Comparison of ENCODE assay signal across 12 cellular contexts in the genomic region with DNA sequence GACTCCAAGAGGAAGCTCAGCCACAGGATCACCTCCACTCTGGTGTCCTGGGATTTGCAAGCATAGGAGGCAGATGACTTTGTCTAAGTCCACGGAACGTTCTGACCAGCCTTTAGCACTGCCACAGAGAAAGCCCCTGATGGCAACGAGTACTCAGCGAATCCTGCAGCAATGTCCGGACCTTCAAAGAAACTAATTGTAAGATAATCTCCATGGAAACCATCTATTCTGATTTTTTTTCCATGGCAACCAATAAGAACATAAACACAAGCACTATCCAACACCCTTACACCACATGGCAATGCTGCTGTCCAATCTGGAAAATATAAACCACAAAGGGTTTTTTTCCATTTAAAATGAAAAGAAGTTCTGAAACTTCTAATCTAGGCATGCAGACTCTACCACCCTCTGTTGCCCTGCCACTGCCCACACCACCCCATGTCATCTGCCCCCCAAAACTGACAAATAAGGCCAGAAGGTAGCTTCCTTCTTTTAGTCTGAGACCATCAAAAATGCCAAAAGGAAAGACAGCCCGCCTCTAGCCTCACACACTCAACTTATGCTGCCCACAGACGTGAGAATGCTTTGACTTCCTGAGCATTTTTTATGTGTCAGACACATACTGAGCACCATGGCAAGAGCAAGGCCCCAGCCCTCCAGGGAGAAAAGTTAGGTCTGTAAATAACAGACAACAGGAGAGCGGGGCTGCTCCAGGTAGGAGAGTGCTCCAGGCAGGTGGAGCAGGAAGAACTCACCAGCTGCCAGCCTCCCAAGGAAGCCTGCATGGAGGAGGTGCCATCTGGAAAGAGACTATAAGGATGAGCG. TPM values are rescaled to one million over a fixed set of nuclear protein-coding genes. Genes with fewer than 3 reads are reported as not detected.
DNase-seq lines count a peak whose midpoint lies in the region; TF ChIP-seq lines count a peak whose summit lies in the region.
"Had no signal": no experiment of that assay in that cellular context is flagged by ENCODE, and none has a peak within 500 bp of the region (broad histone marks: within the 10 kb centered on the region; RNA-seq: fewer than 3 reads in every experiment).

No MANE protein-coding gene starts in this region.

- TF ChIP-seq EP300 in SK-N-SH (IDR thresholded peaks at IDR 0.05; ENCODE audit: borderline replicate concordance in 1 of 2, low read depth in 1 of 2, low read length in 1 of 2), result no peak
- TF ChIP-seq EP300 in sigmoid colon (IDR thresholded peaks at IDR 0.05), result no peak

- H3K9me3 ChIP-seq in SK-N-SH (no peaks in the 10 kb centered on the region), sigmoid colon (no peaks in the 10 kb centered on the region)
- H3K9me3 ChIP-seq: prostate gland had no signal

- TF ChIP-seq POLR2A in sigmoid colon (IDR thresholded peaks at IDR 0.05), result no peak

- H3K4me1 Mint-ChIP-seq in immature natural killer cell, result peaks cover 31% of the 10 kb centered on the region in 2 donors
- no peaks in the 10 kb centered on the region for H3K4me1 Mint-ChIP-seq in activated T-helper 2 cell treated with anti-CD3 and anti-CD28 coated beads, Interferon-gamma antibody, Interleukin-2, Interleukin-4, amounts not matched to agents 10 μg/mL and 5 μg/mL and 100 μg/mL, durations not matched to agents 14 hours and 24 hours and 36 hours (ENCODE audit: low read depth)

- POLR2A ChIA-PET in SK-N-SH (lab: Yijun Ruan, JAX), result interaction anchor here (0.6 to 1.8 kb wide), 8 partner anchors 9 to 243 kb away, joined by 3 to 9 read pairs (median 4); no protein-coding TSS in a partner anchor

- CTCF ChIA-PET in SK-N-SH (lab: Yijun Ruan, JAX), result interaction anchor here (0.6 to 7.0 kb wide), 17 partner anchors 8 to 109 kb away, joined by 3 to 74 read pairs (median 6); partner anchors contain the start of gene DUSP7

- H3K9me2 ChIP-seq in SK-N-SH, result no peaks in the 10 kb centered on the region

- H3K9me3 Mint-ChIP-seq in immature natural killer cell, result no peaks in the 10 kb centered on the region
- no peaks in the 10 kb centered on the region for H3K9me3 Mint-ChIP-seq in activated T-helper 2 cell treated with anti-CD3 and anti-CD28 coated beads, Interferon-gamma antibody, Interleukin-2, Interleukin-4, amounts not matched to agents 10 μg/mL and 5 μg/mL and 100 μg/mL, durations not matched to agents 14 hours and 24 hours and 36 hours
- H3K9me3 Mint-ChIP-seq: activated naive CD4-positive, alpha-beta T cell treated with anti-CD3 and anti-CD28 coated beads, Interleukin-2, amount 50 U/mL, for 24 hours; CD4-positive, alpha-beta memory T cell had no signal

- DNase-seq in SK-N-SH, result peak; percentile 69
- DNase-seq in choroid plexus epithelial cell (ENCODE audit: low read depth), result peak; percentile 73
- peak; percentile 37 to 43 (median 38) for DNase-seq in immature natural killer cell
- DNase-seq in sigmoid colon, result peak; percentile 32
- DNase-seq in activated T-helper 2 cell treated with anti-CD3 and anti-CD28 coated beads, Interferon-gamma antibody, Interleukin-2, Interleukin-4, amounts not matched to agents 10 μg/mL and 5 μg/mL and 100 μg/mL, durations not matched to agents 14 hours and 24 hours and 36 hours (ENCODE audit: low spot score), result no peak
- no peak for DNase-seq in NCI-H1417 treated with DMSO at 0.1 percent for 48 hours (lab: John Stamatoyannopoulos, UW)
- DNase-seq in NCI-H2227 treated with DMSO at 0.1 percent for 48 hours (lab: John Stamatoyannopoulos, UW), result no peak
- DNase-seq: CD4-positive, alpha-beta memory T cell; EL; NCI-H345 had no signal

- H3K27me3 ChIP-seq in SK-N-SH (ENCODE audit: insufficient read depth) (no peaks in the 10 kb centered on the region), sigmoid colon (no peaks in the 10 kb centered on the region)

- H3K4me2 ChIP-seq in SK-N-SH, result no peak overlapping the region

- H3K9ac ChIP-seq in SK-N-SH, result no peak overlapping the region

- no peaks in the 10 kb centered on the region for H3F3A ChIP-seq in SK-N-SH (replicated peaks; ENCODE audit: insufficient read depth)

- TF ChIP-seq CTCF in SK-N-SH (IDR thresholded peaks at IDR 0.05) (no peak), choroid plexus epithelial cell (conservative IDR thresholded peaks at IDR 0.05; ENCODE audit: low read depth, low read length) (no peak), sigmoid colon (IDR thresholded peaks at IDR 0.05) (no peak)

- peaks cover 0 to 4% (median 4%) of the 10 kb centered on the region in 3 donors for H3K36me3 Mint-ChIP-seq in immature natural killer cell
- peaks cover 20% of the 10 kb centered on the region for H3K36me3 Mint-ChIP-seq in activated T-helper 2 cell treated with anti-CD3 and anti-CD28 coated beads, Interferon-gamma antibody, Interleukin-2, Interleukin-4, amounts not matched to agents 10 μg/mL and 5 μg/mL and 100 μg/mL, durations not matched to agents 14 hours and 24 hours and 36 hours (ENCODE audit: low read depth)
- H3K36me3 Mint-ChIP-seq: activated naive CD4-positive, alpha-beta T cell treated with anti-CD3 and anti-CD28 coated beads, Interleukin-2, amount 50 U/mL, for 24 hours; CD4-positive, alpha-beta memory T cell had no signal

- H3K27ac Mint-ChIP-seq in immature natural killer cell, result peak overlapping the region; percentile 76 to 92 (median 88)
- H3K27ac Mint-ChIP-seq in activated T-helper 2 cell treated with anti-CD3 and anti-CD28 coated beads, Interferon-gamma antibody, Interleukin-2, Interleukin-4, amounts not matched to agents 10 μg/mL and 5 μg/mL and 100 μg/mL, durations not matched to agents 14 hours and 24 hours and 36 hours, result no peak overlapping the region
- H3K27ac Mint-ChIP-seq: activated naive CD4-positive, alpha-beta T cell treated with anti-CD3 and anti-CD28 coated beads, Interleukin-2, amount 50 U/mL, for 24 hours had no signal

- no peaks in the 10 kb centered on the region for H4K20me1 ChIP-seq in SK-N-SH (ENCODE audit: insufficient read depth)

- TF ChIP-seq RAD21 in SK-N-SH (IDR thresholded peaks at IDR 0.05; ENCODE audit: low read length), result no peak

- H3K4me3 Mint-ChIP-seq in immature natural killer cell, result peak overlapping the region; percentile 34 to 81 (median 56)
- H3K4me3 Mint-ChIP-seq in activated T-helper 2 cell treated with anti-CD3 and anti-CD28 coated beads, Interferon-gamma antibody, Interleukin-2, Interleukin-4, amounts not matched to agents 10 μg/mL and 5 μg/mL and 100 μg/mL, durations not matched to agents 14 hours and 24 hours and 36 hours (ENCODE audit: low read depth), result no peak overlapping the region
- H3K4me3 Mint-ChIP-seq: activated naive CD4-positive, alpha-beta T cell treated with anti-CD3 and anti-CD28 coated beads, Interleukin-2, amount 50 U/mL, for 24 hours; CD4-positive, alpha-beta memory T cell had no signal

- intact Hi-C loops in sigmoid colon (cut with DNase I), result no loop called here
- intact Hi-C loops in activated T-helper 2 cell treated with anti-CD3 and anti-CD28 coated beads, Interferon-gamma antibody, Interleukin-2, Interleukin-4, amounts not matched to agents 10 μg/mL and 5 μg/mL and 100 μg/mL, durations not matched to agents 14 hours and 24 hours and 36 hours (cut with micrococcal nuclease), result no loop called here

- H3K36me3 ChIP-seq in SK-N-SH (replicated peaks in 1 of 2; ENCODE audit: control insufficient read depth in 1 of 2, insufficient read depth in 2 of 2, low read length in 1 of 2) (no peaks in the 10 kb centered on the region), sigmoid colon (no peaks in the 10 kb centered on the region)
- H3K36me3 ChIP-seq: prostate gland had no signal

- H3K4me3 ChIP-seq in SK-N-SH (ENCODE audit: low read depth in 2 of 2, low read length in 1 of 2) (no peak overlapping the region), choroid plexus epithelial cell (ENCODE audit: low read depth, low read length) (no peak overlapping the region), sigmoid colon (no peak overlapping the region)
- H3K4me3 ChIP-seq: prostate gland had no signal

- H3K4me1 ChIP-seq in SK-N-SH (ENCODE audit: control insufficient read depth in 1 of 2, insufficient read depth in 2 of 2, low read depth in 1 of 2, low read length in 1 of 2), result peaks cover 0 to 37% of the 10 kb centered on the region in 2 experiments; a peak in 2 of 4 replicates
- peaks cover 0 to 5% (median 4%) of the 10 kb centered on the region in 4 donors for H3K4me1 ChIP-seq in sigmoid colon
- H3K4me1 ChIP-seq: prostate gland had no signal

- H3K79me2 ChIP-seq in SK-N-SH (ENCODE audit: insufficient read depth), result no peaks in the 10 kb centered on the region

- H3K27me3 Mint-ChIP-seq in immature natural killer cell (ENCODE audit: low read depth in 3 of 3), result no peaks in the 10 kb centered on the region
- no peaks in the 10 kb centered on the region for H3K27me3 Mint-ChIP-seq in activated T-helper 2 cell treated with anti-CD3 and anti-CD28 coated beads, Interferon-gamma antibody, Interleukin-2, Interleukin-4, amounts not matched to agents 10 μg/mL and 5 μg/mL and 100 μg/mL, durations not matched to agents 14 hours and 24 hours and 36 hours (ENCODE audit: low read depth)
- H3K27me3 Mint-ChIP-seq: activated naive CD4-positive, alpha-beta T cell treated with anti-CD3 and anti-CD28 coated beads, Interleukin-2, amount 50 U/mL, for 24 hours; CD4-positive, alpha-beta memory T cell had no signal

- H3K27ac ChIP-seq in SK-N-SH (ENCODE audit: low read depth in 2 of 2, low read length in 1 of 2) (peak overlapping the region in 1 of 2 experiments; percentile 96; a peak in 2 of 4 replicates), sigmoid colon (peak overlapping the region in 1 of 4 donors; percentile 2)
- H3K27ac ChIP-seq: prostate gland had no signal

- 77% methylated on average over 9 of the region's 9 CpGs for WGBS in SK-N-SH (ENCODE audit: low lambda C conversion rate)
- whole genome bisulfite sequencing in sigmoid colon, 2 donors, result 75 to 84% methylated on average over 9 of the region's 9 CpGs

- H2AFZ ChIP-seq in SK-N-SH (ENCODE audit: low read depth), result no peak overlapping the region

RNA-seq across cellular contexts. Expression of gene POC1A, which starts 44.5 kb away (rescaled TPM):
- polyA plus RNA-seq in SK-N-SH (2012; rRNA removed), result 9.6 and 11.7 TPM in 2 replicates
- 5.8 and 9.1 TPM in 2 replicates for polyA plus RNA-seq in SK-N-SH (2012; cell fraction: cytosol; rRNA removed)
- 7.7 and 9.6 TPM in 2 replicates for polyA plus RNA-seq in SK-N-SH (2012; cell fraction: nucleus; rRNA removed)
- 1 to 10 TPM in 2 of 3 donors, not detected in 1; 2.9 to 4.0 TPM for polyA plus RNA-seq in immature natural killer cell
- 1 to 10 TPM in 3 of 4 donors, under 1 TPM in 1; 0.66 to 1.7 (median 1.2) TPM for total RNA-seq in sigmoid colon
- polyA plus RNA-seq in sigmoid colon, result 10 to 100 TPM in 1 of 3 donors, 1 to 10 TPM in 2; 3.6 to 15.8 (median 7.6) TPM
- 20.4 and 22.2 TPM in 2 replicates for total RNA-seq in activated T-helper 2 cell treated with anti-CD3 and anti-CD28 coated beads, Interferon-gamma antibody, Interleukin-2, Interleukin-4, amounts not matched to agents 10 μg/mL and 5 μg/mL and 100 μg/mL, durations not matched to agents 14 hours and 24 hours and 36 hours

RNA-seq across cellular contexts. Expression of gene DUSP7, which starts 53.4 kb away (rescaled TPM):
- 24.3 and 25.8 TPM in 2 replicates for polyA plus RNA-seq in SK-N-SH (2012; rRNA removed)
- polyA plus RNA-seq in SK-N-SH (2012; cell fraction: cytosol; rRNA removed), result 13.1 and 20.1 TPM in 2 replicates
- polyA plus RNA-seq in SK-N-SH (2012; cell fraction: nucleus; rRNA removed), result 14.4 and 15.6 TPM in 2 replicates
- polyA plus RNA-seq in immature natural killer cell, result 1 to 10 TPM; 1.2 to 4.3 (median 1.6) TPM
- 1 to 10 TPM; 6.3 to 7.5 (median 7.0) TPM for total RNA-seq in sigmoid colon
- 1 to 10 TPM; 3.0 to 7.6 (median 4.2) TPM for polyA plus RNA-seq in sigmoid colon
- 29.0 and 30.3 TPM in 2 replicates for total RNA-seq in activated T-helper 2 cell treated with anti-CD3 and anti-CD28 coated beads, Interferon-gamma antibody, Interleukin-2, Interleukin-4, amounts not matched to agents 10 μg/mL and 5 μg/mL and 100 μg/mL, durations not matched to agents 14 hours and 24 hours and 36 hours

Comparison
In these comparisons a context has a peak if more than half of its experiments do, and no peak if none do; other contexts are left out.
1. DNase-seq: peak in SK-N-SH (single experiment), choroid plexus epithelial cell (single experiment), immature natural killer cell (3 of 3) and sigmoid colon (single experiment); none in activated T-helper 2 cell treated with anti-CD3 and anti-CD28 coated beads, Interferon-gamma antibody, Interleukin-2, Interleukin-4, amounts not matched to agents 10 μg/mL and 5 μg/mL and 100 μg/mL, durations not matched to agents 14 hours and 24 hours and 36 hours (single experiment), NCI-H1417 treated with DMSO at 0.1 percent for 48 hours (single experiment) and NCI-H2227 treated with DMSO at 0.1 percent for 48 hours (single experiment).